15 cellular contexts compared by ENCODE assay signal in the genomic region with DNA sequence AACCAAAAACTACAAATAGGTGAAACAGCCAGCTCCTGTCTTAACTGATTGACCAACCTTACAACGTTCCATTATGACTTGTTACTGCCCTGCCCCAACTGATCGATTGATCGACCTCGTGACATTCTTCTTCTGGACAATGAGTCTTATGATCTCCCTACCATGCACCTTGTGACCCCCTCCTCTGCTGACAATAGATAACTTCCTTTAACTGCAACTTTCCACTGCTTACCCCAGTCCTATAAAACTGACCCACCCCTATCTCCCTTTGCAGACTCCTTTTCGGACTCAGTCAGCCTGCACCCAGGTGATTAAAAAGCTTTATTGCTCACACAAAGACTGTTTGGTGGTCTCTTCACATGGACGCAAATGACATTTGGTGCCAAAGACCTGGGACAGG. TPM values are rescaled to one million over a fixed set of nuclear protein-coding genes. Genes with fewer than 3 reads are reported as not detected.
"Had no signal": no experiment of that assay in that cellular context is flagged by ENCODE, and none has a peak within 500 bp of the region (broad histone marks: within the 10 kb centered on the region; RNA-seq: fewer than 3 reads in every experiment).

No MANE protein-coding gene starts in this region.

RNA-seq across cellular contexts. Expression of a gene that starts 11.8 kb away (rescaled TPM):
- total RNA-seq: activated B cell treated with CpG ODN at 0.5 μM for 24 hours; activated CD4-positive, alpha-beta memory T cell treated with anti-CD3 and anti-CD28 coated beads for 36 hours; activated CD4-positive, alpha-beta memory T cell treated with anti-CD3 and anti-CD28 coated beads, Interleukin-2, amount 10 ng/mL, durations not matched to agents 7 days and 5 days; activated CD4-positive, alpha-beta T cell treated with anti-CD3 and anti-CD28 coated beads for 36 hours; activated CD4-positive, alpha-beta T cell treated with anti-CD3 and anti-CD28 coated beads, Interleukin-2, amount 10 ng/mL, durations not matched to agents 24 days and 14 days; activated CD4-positive, alpha-beta T cell treated with anti-CD3 and anti-CD28 coated beads, Interleukin-2, amount 10 ng/mL, durations not matched to agents 7 days and 5 days; activated CD8-positive, alpha-beta memory T cell treated with anti-CD3 and anti-CD28 coated beads for 36 hours; activated CD8-positive, alpha-beta memory T cell treated with anti-CD3 and anti-CD28 coated beads, Interleukin-2, amount 10 ng/mL, durations not matched to agents 7 days and 5 days; activated CD8-positive, alpha-beta T cell treated with anti-CD3 and anti-CD28 coated beads for 36 hours; activated CD8-positive, alpha-beta T cell treated with anti-CD3 and anti-CD28 coated beads, Interleukin-2, amount 10 ng/mL, durations not matched to agents 7 days and 5 days; T-cell; T-helper 1 cell treated with Interleukin-12 subunit alpha and Interleukin-12 subunit beta and Interleukin-4 antibody, amounts not matched to agents 30 ng/mL and 1 ng/mL, for 36 hours; T-helper 17 cell; T-helper 2 cell treated with Interferon-gamma antibody and Interleukin-4, amounts not matched to agents 100 ng/mL and 5 ng/mL, for 36 hours; WTC11 had no signal

RNA-seq across cellular contexts. Expression of a gene that starts 43.4 kb away (rescaled TPM):
- total RNA-seq: activated B cell treated with CpG ODN at 0.5 μM for 24 hours; activated CD4-positive, alpha-beta memory T cell treated with anti-CD3 and anti-CD28 coated beads for 36 hours; activated CD4-positive, alpha-beta memory T cell treated with anti-CD3 and anti-CD28 coated beads, Interleukin-2, amount 10 ng/mL, durations not matched to agents 7 days and 5 days; activated CD4-positive, alpha-beta T cell treated with anti-CD3 and anti-CD28 coated beads for 36 hours; activated CD4-positive, alpha-beta T cell treated with anti-CD3 and anti-CD28 coated beads, Interleukin-2, amount 10 ng/mL, durations not matched to agents 24 days and 14 days; activated CD4-positive, alpha-beta T cell treated with anti-CD3 and anti-CD28 coated beads, Interleukin-2, amount 10 ng/mL, durations not matched to agents 7 days and 5 days; activated CD8-positive, alpha-beta memory T cell treated with anti-CD3 and anti-CD28 coated beads, Interleukin-2, amount 10 ng/mL, durations not matched to agents 7 days and 5 days; activated CD8-positive, alpha-beta T cell treated with anti-CD3 and anti-CD28 coated beads for 36 hours; activated CD8-positive, alpha-beta T cell treated with anti-CD3 and anti-CD28 coated beads, Interleukin-2, amount 10 ng/mL, durations not matched to agents 7 days and 5 days; T-helper 1 cell treated with Interleukin-12 subunit alpha and Interleukin-12 subunit beta and Interleukin-4 antibody, amounts not matched to agents 30 ng/mL and 1 ng/mL, for 36 hours; T-helper 2 cell treated with Interferon-gamma antibody and Interleukin-4, amounts not matched to agents 100 ng/mL and 5 ng/mL, for 36 hours had no signal
